ENCODE assay signal across 18 cellular contexts in genomic region chr19:3109491-3109890, GRCh38. TPM values are rescaled to one million over a fixed set of nuclear protein-coding genes. Genes with fewer than 3 reads are reported as not detected.
DNase-seq lines count a peak whose midpoint lies in the region; ATAC-seq, FAIRE-seq and TF ChIP-seq lines count a peak whose summit lies in the region.
"Had no signal": no experiment of that assay in that cellular context is flagged by ENCODE, and none has a peak within 500 bp of the region (broad histone marks: within the 10 kb centered on the region; RNA-seq: fewer than 3 reads in every experiment).

No MANE protein-coding gene starts in this region.

- ATAC-seq in stimulated activated naive CD8-positive, alpha-beta T cell treated with anti-CD3 and anti-CD28 coated beads, Interleukin-15, Interleukin-2, amounts not matched to agents 100 U/mL and 50 U/mL, for 24 hours = no peak
- no peak for ATAC-seq in HG03175 (IDR thresholded peaks at IDR 0.05; ENCODE audit: unreplicated experiment)

- no peak overlapping the region for H3K4me3 ChIP-seq in H1 (ENCODE audit: extremely low read depth in 1 of 4, insufficient read depth in 2 of 4, low read depth in 3 of 4, low read length in 4 of 4)
- no peak overlapping the region for H3K4me3 ChIP-seq in OCI-LY7 (ENCODE audit: low read depth, low read length, poor library complexity, severe bottlenecking)
- H3K4me3 ChIP-seq: A549, GM12878 had no signal

- DNase-seq in stimulated activated naive CD8-positive, alpha-beta T cell treated with anti-CD3 and anti-CD28 coated beads, Interleukin-15, Interleukin-2, amounts not matched to agents 100 U/mL and 50 U/mL, for 24 hours = no peak
- no peak for DNase-seq in H1 (ENCODE audit: low read depth in 1 of 2, low spot score in 2 of 2)
- no peak for DNase-seq in stimulated activated naive CD4-positive, alpha-beta T cell (lab: John Stamatoyannopoulos, UW)
- DNase-seq in OCI-LY7 (ENCODE audit: low spot score) = no peak
- DNase-seq: CD4-positive, CD25-positive, alpha-beta regulatory T cell; DMS53; GF-D8; HCEC 1CT; HFFc6 had no signal

- peak; percentile 4 for TF ChIP-seq CTCF in GM12873 (IDR thresholded peaks at IDR 0.05; ENCODE audit: insufficient read depth, low read depth, low read length, missing control alignments)
- no peak for TF ChIP-seq CTCF in H1 (IDR thresholded peaks at IDR 0.05; ENCODE audit: control extremely low read depth in 1 of 3, insufficient read depth in 1 of 3, low read depth in 1 of 3, low read length in 3 of 3)
- no peak for TF ChIP-seq CTCF in OCI-LY7 (conservative IDR thresholded peaks at IDR 0.05; ENCODE audit: low read length)

- no peak overlapping the region for H2BK20ac ChIP-seq in H1 (ENCODE audit: low read length)

- H3K18ac ChIP-seq in H1 (ENCODE audit: extremely low read depth, low read length) = no peak overlapping the region

- H3K27ac Mint-ChIP-seq in stimulated activated naive CD8-positive, alpha-beta T cell treated with anti-CD3 and anti-CD28 coated beads, Interleukin-15, Interleukin-2, amounts not matched to agents 100 ng/mL and 50 ng/mL, for 24 hours = peak overlapping the region; percentile 36

- H3K23ac ChIP-seq in H1 (ENCODE audit: insufficient read length) = no peak overlapping the region

- no peak for TF ChIP-seq RAD21 in H1 (IDR thresholded peaks at IDR 0.05 in 1 of 2, conservative IDR thresholded peaks at IDR 0.05 in 1 of 2; ENCODE audit: low read depth in 2 of 2, low read length in 2 of 2)

- no peak for FAIRE-seq in H1 (lab: Jason Lieb, UNC)
- FAIRE-seq: A549, GM12878, HTR-8/SVneo had no signal

- H4K91ac ChIP-seq in H1 (replicated peaks; ENCODE audit: insufficient read length, low read length) = no peak overlapping the region

- peaks cover 0 to 5% (median 2%) of the 10 kb centered on the region in 4 experiments; a peak in 5 of 7 replicates for H3K4me1 ChIP-seq in H1 (replicated peaks in 1 of 4; ENCODE audit: control insufficient read depth in 3 of 4, insufficient read depth in 4 of 4, low read length in 3 of 4)
- H3K4me1 ChIP-seq in OCI-LY7 (ENCODE audit: insufficient read depth, low read length, poor library complexity, severe bottlenecking) = peaks cover 7% of the 10 kb centered on the region
- H3K4me1 ChIP-seq: A549 had no signal

- H2AFZ ChIP-seq in H1 (ENCODE audit: low read length) (no peak overlapping the region), OCI-LY7 (ENCODE audit: low read length) (no peak overlapping the region)

- H3K27ac ChIP-seq in H1 (ENCODE audit: low read depth, low read length) (no peak overlapping the region), OCI-LY7 (ENCODE audit: low read depth, low read length, poor library complexity, severe bottlenecking) (no peak overlapping the region)
- H3K27ac ChIP-seq: A549 had no signal

- no peak overlapping the region for H3K56ac ChIP-seq in H1 (replicated peaks; ENCODE audit: insufficient read length, low read depth, low read length)

- H4K20me1 ChIP-seq in H1 (replicated peaks in 1 of 2; ENCODE audit: control insufficient read depth in 1 of 2, insufficient read depth in 2 of 2, low read length in 2 of 2) (peaks cover 4 to 15% of the 10 kb centered on the region in 2 experiments), OCI-LY7 (ENCODE audit: insufficient read depth, low read length) (no peaks in the 10 kb centered on the region; the same call in 1 of the 2 replicates)

- H3K9ac ChIP-seq in H1 (replicated peaks in 1 of 4; ENCODE audit: extremely low read depth in 1 of 4, low read depth in 3 of 4, low read length in 3 of 4) = no peak overlapping the region

- no peak overlapping the region for H3K4me3 Mint-ChIP-seq in stimulated activated naive CD8-positive, alpha-beta T cell treated with anti-CD3 and anti-CD28 coated beads, Interleukin-15, Interleukin-2, amounts not matched to agents 100 ng/mL and 50 ng/mL, for 24 hours
- H3K4me3 Mint-ChIP-seq: CD4-positive, CD25-positive, alpha-beta regulatory T cell; HFFc6 had no signal

- H3K9me3 ChIP-seq in H1 (ENCODE audit: insufficient read depth in 2 of 2, low read depth in 1 of 2, low read length in 1 of 2) (no peaks in the 10 kb centered on the region), OCI-LY7 (ENCODE audit: low read length) (no peaks in the 10 kb centered on the region)
- H3K9me3 ChIP-seq: A549 had no signal

- TF ChIP-seq POLR2A in H1 (IDR thresholded peaks at IDR 0.05; ENCODE audit: control extremely low read depth in 1 of 2, low read depth in 2 of 2, low read length in 2 of 2) = no peak

- no peak overlapping the region for H2BK15ac ChIP-seq in H1 (ENCODE audit: low read length)

- peaks cover 0 to 39% of the 10 kb centered on the region in 2 experiments; a peak in 3 of 4 replicates for H3K79me2 ChIP-seq in H1 (ENCODE audit: control insufficient read depth in 1 of 2, insufficient read depth in 2 of 2, low read length in 2 of 2)
- no peaks in the 10 kb centered on the region for H3K79me2 ChIP-seq in OCI-LY7 (ENCODE audit: insufficient read depth, low read depth, low read length)

- H3K36me3 Mint-ChIP-seq in stimulated activated naive CD8-positive, alpha-beta T cell treated with anti-CD3 and anti-CD28 coated beads, Interleukin-15, Interleukin-2, amounts not matched to agents 100 ng/mL and 50 ng/mL, for 24 hours (ENCODE audit: low read depth) = no peaks in the 10 kb centered on the region
- H3K36me3 Mint-ChIP-seq: CD4-positive, CD25-positive, alpha-beta regulatory T cell had no signal

- H2AK5ac ChIP-seq in H1 (ENCODE audit: low read depth, low read length) = peak overlapping the region; percentile 79; the same call in 1 of the 2 replicates

- POLR2A ChIA-PET in H1 (lab: Charles Lee; ENCODE audit: partially characterized antibody) (no interaction called here), OCI-LY7 (lab: Charles Lee) (no interaction called here)

- H3K4ac ChIP-seq in H1 (replicated peaks; ENCODE audit: insufficient read length, low read depth, low read length) = no peak overlapping the region

- H3K4me1 Mint-ChIP-seq in stimulated activated naive CD8-positive, alpha-beta T cell treated with anti-CD3 and anti-CD28 coated beads, Interleukin-15, Interleukin-2, amounts not matched to agents 100 ng/mL and 50 ng/mL, for 24 hours (ENCODE audit: low read depth) = peaks cover 3% of the 10 kb centered on the region

- no peaks in the 10 kb centered on the region for H3K9me3 Mint-ChIP-seq in stimulated activated naive CD8-positive, alpha-beta T cell treated with anti-CD3 and anti-CD28 coated beads, Interleukin-15, Interleukin-2, amounts not matched to agents 100 ng/mL and 50 ng/mL, for 24 hours
- H3K9me3 Mint-ChIP-seq: CD4-positive, CD25-positive, alpha-beta regulatory T cell; HFFc6 had no signal

- CTCF ChIA-PET in H1 (lab: Charles Lee; ENCODE audit: partially characterized antibody) = interaction anchor here (0.7 to 20.0 kb wide), 11 partner anchors 11 to 151 kb away, joined by 3 to 339 read pairs (median 7); no protein-coding TSS in a partner anchor
- CTCF ChIA-PET in OCI-LY7 (lab: Charles Lee; ENCODE audit: unreplicated experiment) = no interaction called here

- H4K8ac ChIP-seq in H1 (ENCODE audit: extremely low read depth, insufficient read depth, low read length) = peak overlapping the region; percentile 18; the same call in 1 of the 2 replicates

- TF ChIP-seq EP300 in H1 (IDR thresholded peaks at IDR 0.05; ENCODE audit: borderline replicate concordance in 1 of 2, low read depth in 2 of 2, low read length in 2 of 2) = no peak

- H2BK5ac ChIP-seq in H1 (ENCODE audit: low read depth, low read length) = peak overlapping the region; percentile 35; the same call in 1 of the 2 replicates

- intact Hi-C loops in OCI-LY7 (cut with micrococcal nuclease; ENCODE audit: unreplicated experiment) = no loop called here

- peaks cover 0 to 2% (median 0%) of the 10 kb centered on the region in 4 experiments; a peak in 1 of 7 replicates for H3K27me3 ChIP-seq in H1 (replicated peaks in 1 of 4; ENCODE audit: control insufficient read depth in 3 of 4, extremely low read depth in 1 of 4, insufficient read depth in 3 of 4, low read length in 3 of 4)

- H3K36me3 ChIP-seq in H1 (ENCODE audit: control insufficient read depth in 2 of 4, insufficient read depth in 4 of 4, low read length in 3 of 4) (no peaks in the 10 kb centered on the region), OCI-LY7 (ENCODE audit: insufficient read depth, low read length) (no peaks in the 10 kb centered on the region; the same call in 1 of the 2 replicates)

- WGBS in H1 (ENCODE audit: extremely low coverage in 1 of 2, insufficient coverage in 1 of 2, insufficient read length in 1 of 2, insufficient replicate concordance in 2 of 2, low coverage in 1 of 2, low lambda C conversion rate in 2 of 2, missing lambda C conversion rate in 1 of 2), 2 experiments = 91% methylated on average over 22 of the region's 22 CpGs; no CpG with 5 or more reads in 1 of the 2 experiments

- no peaks in the 10 kb centered on the region for H3K27me3 Mint-ChIP-seq in stimulated activated naive CD8-positive, alpha-beta T cell treated with anti-CD3 and anti-CD28 coated beads, Interleukin-15, Interleukin-2, amounts not matched to agents 100 ng/mL and 50 ng/mL, for 24 hours
- H3K27me3 Mint-ChIP-seq: CD4-positive, CD25-positive, alpha-beta regulatory T cell had no signal

- H3K79me1 ChIP-seq in H1 (ENCODE audit: low read depth, low read length) = peaks cover 6% of the 10 kb centered on the region; the same call in 1 of the 2 replicates

- H3K4me2 ChIP-seq in H1 (ENCODE audit: insufficient read depth in 1 of 2, low read depth in 2 of 2, low read length in 2 of 2) = no peak overlapping the region
- no peak overlapping the region for H3K4me2 ChIP-seq in OCI-LY7 (ENCODE audit: low read length)
- H3K4me2 ChIP-seq: A549 had no signal

- H3K9me2 ChIP-seq in OCI-LY7 (ENCODE audit: insufficient read depth, low read length) = no peaks in the 10 kb centered on the region

- H4K5ac ChIP-seq in H1 (ENCODE audit: insufficient read length, low read depth, low read length) = no peak overlapping the region

- no peak overlapping the region for H2BK12ac ChIP-seq in H1 (ENCODE audit: low read depth, low read length)

- no peak overlapping the region for H3K14ac ChIP-seq in H1 (ENCODE audit: insufficient read length)

- no peak overlapping the region for H2BK120ac ChIP-seq in H1 (replicated peaks; ENCODE audit: low read depth, low read length)

- no peaks in the 10 kb centered on the region for H3K23me2 ChIP-seq in H1 (ENCODE audit: low read depth, low read length)

- no TSS peak for BruUV-seq in OCI-LY7 (replicated peaks; lab: Mats Ljungman, UMichigan)

RNA-seq across cellular contexts. Expression of gene GNA11, which starts 15.3 kb away (rescaled TPM):
- 19.9 and 21.1 TPM in 2 replicates for total RNA-seq in H1 (2021; fragmentation: NEBNext Ultra II Directional; extraction: Animal tissue kit (Norgen Biotek cat#: 25700))
- 6.2 and 13.6 TPM in 2 replicates for polyA plus RNA-seq in H1 (2011; rRNA removed)
- polyA plus RNA-seq in H1 (2011; cell fraction: cytosol; rRNA removed) = 10.8 TPM
- 19.0 TPM for polyA plus RNA-seq in H1 (2011; cell fraction: nucleus; rRNA removed)
- 13.5 to 20.6 TPM (median 17.0 TPM) in 4 replicates for polyA plus RNA-seq in H1 (2012, experiment 1 of 2)
- polyA plus RNA-seq in H1 (2012, experiment 2 of 2) = 13.5 TPM
- polyA plus RNA-seq in H1 (2013, experiment 1 of 2) = 18.3 TPM
- polyA plus RNA-seq in H1 (2013, experiment 2 of 2) = 17.5 TPM
- polyA minus RNA-seq in H1 (2011; rRNA and poly(A)+ RNA removed) = 4.9 and 7.8 TPM in 2 replicates
- polyA minus RNA-seq in H1 (2011; cell fraction: cytosol; rRNA and poly(A)+ RNA removed) = 10.4 TPM
- 6.6 TPM for polyA minus RNA-seq in H1 (2011; cell fraction: nucleus; rRNA and poly(A)+ RNA removed)
- 12.9 and 13.4 TPM in 2 replicates for total RNA-seq in OCI-LY7 (2014; rRNA removed; shearing (Covaris generic))
- total RNA-seq in OCI-LY7 (2022) = 10.1 and 14.3 TPM in 2 replicates

RNA-seq across cellular contexts. Expression of gene GNA15, which starts 26.3 kb away (rescaled TPM):
- total RNA-seq in H1 (2021; fragmentation: NEBNext Ultra II Directional; extraction: Animal tissue kit (Norgen Biotek cat#: 25700)) = 0.25 and 0.26 TPM in 2 replicates
- 0.36 and 0.45 TPM in 2 replicates for polyA plus RNA-seq in H1 (2011; rRNA removed)
- polyA plus RNA-seq in H1 (2011; cell fraction: cytosol; rRNA removed) = 0.61 TPM
- 0.16 TPM for polyA plus RNA-seq in H1 (2011; cell fraction: nucleus; rRNA removed)
- 0.13 to 0.46 TPM (median 0.29 TPM) in 3 of 4 replicates, not detected in the other for polyA plus RNA-seq in H1 (2012, experiment 1 of 2)
- polyA plus RNA-seq in H1 (2012, experiment 2 of 2) = 0.14 TPM
- 0.36 TPM for polyA plus RNA-seq in H1 (2013, experiment 1 of 2)
- polyA plus RNA-seq in H1 (2013, experiment 2 of 2) = 0.40 TPM
- polyA minus RNA-seq in H1 (2011; rRNA and poly(A)+ RNA removed) = 0.07 and 0.13 TPM in 2 replicates
- polyA minus RNA-seq in H1 (2011; cell fraction: cytosol; rRNA and poly(A)+ RNA removed) = not detected
- not detected for polyA minus RNA-seq in H1 (2011; cell fraction: nucleus; rRNA and poly(A)+ RNA removed)
- not detected in 2 replicates for total RNA-seq in OCI-LY7 (2014; rRNA removed; shearing (Covaris generic))
- not detected in 2 replicates for total RNA-seq in OCI-LY7 (2022)
- total RNA-seq: H4, HepG2, HFFc6 had no signal
- polyA plus RNA-seq: AG04450, HepG2 had no signal

RNA-seq across cellular contexts. Expression of gene TLE5, which starts 47.2 kb away (rescaled TPM):
- 187 and 197 TPM in 2 replicates for total RNA-seq in H1 (2021; fragmentation: NEBNext Ultra II Directional; extraction: Animal tissue kit (Norgen Biotek cat#: 25700))
- polyA plus RNA-seq in H1 (2011; rRNA removed) = 285 and 392 TPM in 2 replicates
- 228 TPM for polyA plus RNA-seq in H1 (2011; cell fraction: cytosol; rRNA removed)
- 492 TPM for polyA plus RNA-seq in H1 (2011; cell fraction: nucleus; rRNA removed)
- polyA plus RNA-seq in H1 (2012, experiment 1 of 2) = 186 to 340 TPM (median 248 TPM) in 4 replicates
- polyA plus RNA-seq in H1 (2012, experiment 2 of 2) = 326 TPM
- 164 TPM for polyA plus RNA-seq in H1 (2013, experiment 1 of 2)
- 162 TPM for polyA plus RNA-seq in H1 (2013, experiment 2 of 2)
- polyA minus RNA-seq in H1 (2011; rRNA and poly(A)+ RNA removed) = 155 and 179 TPM in 2 replicates
- polyA minus RNA-seq in H1 (2011; cell fraction: cytosol; rRNA and poly(A)+ RNA removed) = 203 TPM
- 91.6 TPM for polyA minus RNA-seq in H1 (2011; cell fraction: nucleus; rRNA and poly(A)+ RNA removed)
- 424 and 448 TPM in 2 replicates for total RNA-seq in OCI-LY7 (2014; rRNA removed; shearing (Covaris generic))
- total RNA-seq in OCI-LY7 (2022) = 376 and 463 TPM in 2 replicates
